In genomic region chr7:43470110-43470509, GRCh38 we compare ENCODE assay signal across 25 cellular contexts.
"Had no signal": no experiment of that assay in that cellular context is flagged by ENCODE, and none has a peak within 500 bp of the region (broad histone marks: within the 10 kb centered on the region; RNA-seq: fewer than 3 reads in every experiment).

No MANE protein-coding gene starts in this region.

- H3K9me3 Mint-ChIP-seq: natural killer cell; stimulated activated memory B cell treated with anti-CD40 and anti-IgM and Interleukin-4, amounts not matched to agents 10 μg/mL and 1 μg/mL and 100 μg/mL, for 72 hours; type B pancreatic cell had no signal

- H3K4me3 Mint-ChIP-seq: natural killer cell; stimulated activated memory B cell treated with anti-CD40 and anti-IgM and Interleukin-4, amounts not matched to agents 10 μg/mL and 1 μg/mL and 100 μg/mL, for 72 hours; type B pancreatic cell had no signal

- ATAC-seq: heart right ventricle; left ventricle myocardium superior; lower lobe of right lung; natural killer cell; psoas muscle; right cardiac atrium; stimulated activated memory B cell treated with anti-CD40 and anti-IgM and Interleukin-4, amounts not matched to agents 10 μg/mL and 1 μg/mL and 100 μg/mL, for 72 hours; stimulated activated naive CD8-positive, alpha-beta T cell treated with anti-CD3 and anti-CD28 coated beads, Interleukin-15, Interleukin-2, amounts not matched to agents 100 U/mL and 50 U/mL, for 24 hours had no signal

- H3K27ac Mint-ChIP-seq: natural killer cell; stimulated activated memory B cell treated with anti-CD40 and anti-IgM and Interleukin-4, amounts not matched to agents 10 μg/mL and 1 μg/mL and 100 μg/mL, for 72 hours; type B pancreatic cell had no signal

- FAIRE-seq: endothelial cell of umbilical vein, islet of Langerhans had no signal

- H3K4me1 Mint-ChIP-seq: stimulated activated memory B cell treated with anti-CD40 and anti-IgM and Interleukin-4, amounts not matched to agents 10 μg/mL and 1 μg/mL and 100 μg/mL, for 72 hours had no signal

- H3K36me3 Mint-ChIP-seq: natural killer cell; stimulated activated memory B cell treated with anti-CD40 and anti-IgM and Interleukin-4, amounts not matched to agents 10 μg/mL and 1 μg/mL and 100 μg/mL, for 72 hours; type B pancreatic cell had no signal

- DNase-seq: dermis blood vessel endothelial cell; effector memory CD4-positive, alpha-beta T cell; foreskin melanocyte; glutamatergic neuron; heart right ventricle; hippocampal formation; kidney glomerular epithelial cell; left ventricle myocardium superior; lower lobe of right lung; natural killer cell; occipital lobe; ovary; posterior cingulate gyrus; psoas muscle; right cardiac atrium; spleen; stimulated activated CD4-positive, alpha-beta T cell treated with anti-CD3 and anti-CD28 coated beads, Interleukin-4, amount 100 ng/mL, for 4 hours; stimulated activated naive CD8-positive, alpha-beta T cell treated with anti-CD3 and anti-CD28 coated beads, Interleukin-15, Interleukin-2, amounts not matched to agents 100 U/mL and 50 U/mL, for 24 hours; substantia nigra; testis; tibial artery had no signal
